Comparison of ENCODE assay signal across 14 cellular contexts in genomic region chr4:18568600-18568999, GRCh38.
DNase-seq lines count a peak whose midpoint lies in the region; ATAC-seq, FAIRE-seq and TF ChIP-seq lines count a peak whose summit lies in the region.
"Had no signal": no experiment of that assay in that cellular context is flagged by ENCODE, and none has a peak within 500 bp of the region (broad histone marks: within the 10 kb centered on the region; RNA-seq: fewer than 3 reads in every experiment).

No MANE protein-coding gene starts in this region.

- H2AFZ ChIP-seq in HCT116 (ENCODE audit: low read depth, low read length, poor library complexity, severe bottlenecking) = no peak overlapping the region

- H4K20me1 ChIP-seq in HCT116 (ENCODE audit: insufficient read depth) = no peaks in the 10 kb centered on the region

- H3K4me2 ChIP-seq in HCT116 (ENCODE audit: low read length) = no peak overlapping the region

- H3K4me1 ChIP-seq in HCT116 (ENCODE audit: control insufficient read depth in 1 of 2, insufficient read depth in 2 of 2, low read length in 2 of 2) = no peaks in the 10 kb centered on the region
- no peaks in the 10 kb centered on the region for H3K4me1 ChIP-seq in kidney (ENCODE audit: control insufficient read depth in 1 of 2, insufficient read depth in 1 of 2, low read depth in 1 of 2, low read length in 2 of 2)
- H3K4me1 ChIP-seq in ascending aorta = no peaks in the 10 kb centered on the region
- H3K4me1 ChIP-seq: foreskin keratinocyte, left ventricle myocardium inferior had no signal

- no peaks in the 10 kb centered on the region for H3K36me3 ChIP-seq in HCT116 (ENCODE audit: control insufficient read depth in 1 of 2, insufficient read depth in 2 of 2, low read length in 2 of 2)
- H3K36me3 ChIP-seq in WERI-Rb-1 = no peaks in the 10 kb centered on the region
- H3K36me3 ChIP-seq in kidney (ENCODE audit: control insufficient read depth in 1 of 2, insufficient read depth in 2 of 2, low read length in 2 of 2) = no peaks in the 10 kb centered on the region
- no peaks in the 10 kb centered on the region for H3K36me3 ChIP-seq in ascending aorta
- H3K36me3 ChIP-seq: left ventricle myocardium inferior had no signal

- no TSS peak for BruUV-seq in HCT116 (replicated peaks; lab: Mats Ljungman, UMichigan)

- H3K4me3 ChIP-seq in HCT116 (replicated peaks in 1 of 2; ENCODE audit: low read depth in 1 of 2, low read length in 2 of 2) (no peak overlapping the region), WERI-Rb-1 (ENCODE audit: low read depth, low read length) (no peak overlapping the region), kidney (ENCODE audit: low read length in 2 of 2) (no peak overlapping the region), ascending aorta (no peak overlapping the region)
- H3K4me3 ChIP-seq: left ventricle myocardium inferior had no signal

- no peaks in the 10 kb centered on the region for H3K9me2 ChIP-seq in HCT116 (ENCODE audit: insufficient read depth)

- TF ChIP-seq POLR2A in HCT116 (IDR thresholded peaks at IDR 0.05; ENCODE audit: borderline replicate concordance, extremely low read depth, insufficient read depth, insufficient read length) = no peak

- H3K27ac ChIP-seq in HCT116 (ENCODE audit: low read depth, low read length) (no peak overlapping the region), WERI-Rb-1 (no peak overlapping the region), kidney (ENCODE audit: low read depth in 2 of 2, low read length in 2 of 2) (no peak overlapping the region), ascending aorta (no peak overlapping the region)
- H3K27ac ChIP-seq: foreskin keratinocyte, left ventricle myocardium inferior had no signal

- TF ChIP-seq CTCF in HCT116 (IDR thresholded peaks at IDR 0.05 in 2 of 3, conservative IDR thresholded peaks at IDR 0.05 in 1 of 3; ENCODE audit: borderline replicate concordance in 1 of 3, insufficient read depth in 1 of 3, low read depth in 2 of 3, low read length in 2 of 3) = 0 out of 6 replicates have a peak, but pooled peaks of 1 of the 3 experiments have one; percentile 4
- peak; percentile 36; the same call in 1 of the 2 replicates for TF ChIP-seq CTCF in WERI-Rb-1 (IDR thresholded peaks at IDR 0.05; ENCODE audit: low read depth, low read length)
- peak; percentile 34 for TF ChIP-seq CTCF in kidney (IDR thresholded peaks at IDR 0.05; ENCODE audit: borderline replicate concordance, extremely low read depth, insufficient read depth)
- TF ChIP-seq CTCF in ascending aorta (IDR thresholded peaks at IDR 0.05) = no peak

- no peaks in the 10 kb centered on the region for H3K9me3 ChIP-seq in HCT116 (ENCODE audit: control insufficient read depth in 1 of 2, insufficient read depth in 1 of 2, low read depth in 1 of 2, low read length in 2 of 2)
- H3K9me3 ChIP-seq in WERI-Rb-1 (ENCODE audit: severe bottlenecking) = no peaks in the 10 kb centered on the region
- H3K9me3 ChIP-seq in kidney (ENCODE audit: control insufficient read depth in 1 of 2, low read length in 2 of 2) = peaks cover 0 to 2% of the 10 kb centered on the region in 2 donors
- H3K9me3 ChIP-seq in ascending aorta = no peaks in the 10 kb centered on the region

- H3K27me3 ChIP-seq in HCT116 (ENCODE audit: insufficient read depth, low read length) (0 out of 2 replicates have a peak, but pooled peaks cover 6% of the 10 kb centered on the region), WERI-Rb-1 (ENCODE audit: insufficient read depth, low read depth, severe bottlenecking) (no peaks in the 10 kb centered on the region), ascending aorta (no peaks in the 10 kb centered on the region)
- H3K27me3 ChIP-seq: foreskin keratinocyte had no signal

- RAD21 ChIA-PET in HCT116 (lab: Charles Lee; ENCODE audit: low non-redundant PET in 1 of 2, low total read pairs in 2 of 2, uncharacterized antibody in 2 of 2, unreplicated experiment in 2 of 2) = no interaction called here

- POLR2A ChIA-PET in HCT116 (lab: Charles Lee) = no interaction called here

- H3K79me2 ChIP-seq in HCT116 (ENCODE audit: insufficient read depth, low read length) = no peaks in the 10 kb centered on the region

- FAIRE-seq in kidney (lab: Jason Lieb, UNC) = no peak

- ATAC-seq in HCT116 (no peak), GM21723 (IDR thresholded peaks at IDR 0.05; ENCODE audit: unreplicated experiment) (no peak), HG03139 (IDR thresholded peaks at IDR 0.05; ENCODE audit: unreplicated experiment) (no peak), GM19328 (IDR thresholded peaks at IDR 0.05; ENCODE audit: unreplicated experiment) (no peak)
- ATAC-seq: foreskin keratinocyte had no signal

- CTCF ChIA-PET in HCT116 (lab: Charles Lee) = no interaction called here

- DNase-seq in Ammon's horn (ENCODE audit: low spot score) = peak; percentile 34
- no peak for DNase-seq in HCT116 (ENCODE audit: low read depth, low spot score)
- no peak for DNase-seq in WERI-Rb-1
- no peak for DNase-seq in kidney
- DNase-seq in ascending aorta (ENCODE audit: low spot score in 2 of 2) = no peak
- DNase-seq: activated CD4-positive, alpha-beta T cell treated with anti-CD3 and anti-CD28 coated beads, Interleukin-2, amount 50 U/mL, for 4 hours; activated gamma-delta T cell; C1 segment of cervical spinal cord; left ventricle myocardium inferior; stimulated activated CD4-positive, alpha-beta T cell treated with anti-CD3 and anti-CD28 coated beads, Interleukin-2, amount 100 ng/mL, for 48 hours had no signal

- TF ChIP-seq RAD21 in HCT116 (IDR thresholded peaks at IDR 0.05; ENCODE audit: low read depth) = peak; percentile 43

- intact Hi-C loops in HCT116 (cut with micrococcal nuclease) (no loop called here), kidney (cut with DNase I) (no loop called here), ascending aorta (cut with DNase I) (no loop called here)

- no peak overlapping the region for H3K9ac ChIP-seq in HCT116 (ENCODE audit: low read length)
- H3K9ac ChIP-seq in kidney (ENCODE audit: low read length in 2 of 2) = no peak overlapping the region

TF ChIP-seq in HCT116, 20 proteins besides CTCF, POLR2A, EP300 and RAD21 (continues in another document):
- no peak for TF ChIP-seq EGR1 (IDR thresholded peaks at IDR 0.05; ENCODE audit: low read depth)
- no peak for TF ChIP-seq SP1 (IDR thresholded peaks at IDR 0.05; ENCODE audit: low read depth)
- TF ChIP-seq CEBPB (IDR thresholded peaks at IDR 0.05; ENCODE audit: low read depth) = no peak
- no peak for TF ChIP-seq POLR2AphosphoS5 (IDR thresholded peaks at IDR 0.05; ENCODE audit: low read depth, low read length)
- no peak for TF ChIP-seq ZNF274 (IDR thresholded peaks at IDR 0.05; ENCODE audit: low read depth, low read length)
- no peak for TF ChIP-seq ZFX (IDR thresholded peaks at IDR 0.05)
- TF ChIP-seq, protein P1, sequence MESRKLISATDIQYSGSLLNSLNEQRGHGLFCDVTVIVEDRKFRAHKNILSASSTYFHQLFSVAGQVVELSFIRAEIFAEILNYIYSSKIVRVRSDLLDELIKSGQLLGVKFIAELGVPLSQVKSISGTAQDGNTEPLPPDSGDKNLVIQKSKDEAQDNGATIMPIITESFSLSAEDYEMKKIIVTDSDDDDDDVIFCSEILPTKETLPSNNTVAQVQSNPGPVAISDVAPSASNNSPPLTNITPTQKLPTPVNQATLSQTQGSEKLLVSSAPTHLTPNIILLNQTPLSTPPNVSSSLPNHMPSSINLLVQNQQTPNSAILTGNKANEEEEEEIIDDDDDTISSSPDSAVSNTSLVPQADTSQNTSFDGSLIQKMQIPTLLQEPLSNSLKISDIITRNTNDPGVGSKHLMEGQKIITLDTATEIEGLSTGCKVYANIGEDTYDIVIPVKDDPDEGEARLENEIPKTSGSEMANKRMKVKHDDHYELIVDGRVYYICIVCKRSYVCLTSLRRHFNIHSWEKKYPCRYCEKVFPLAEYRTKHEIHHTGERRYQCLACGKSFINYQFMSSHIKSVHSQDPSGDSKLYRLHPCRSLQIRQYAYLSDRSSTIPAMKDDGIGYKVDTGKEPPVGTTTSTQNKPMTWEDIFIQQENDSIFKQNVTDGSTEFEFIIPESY (IDR thresholded peaks at IDR 0.05; ENCODE audit: extremely low read depth, insufficient replicate concordance, low read length) = no peak
- TF ChIP-seq YY1 (IDR thresholded peaks at IDR 0.05; ENCODE audit: extremely low read depth, insufficient replicate concordance, low read depth, low read length) = no peak
- TF ChIP-seq, protein P2, sequence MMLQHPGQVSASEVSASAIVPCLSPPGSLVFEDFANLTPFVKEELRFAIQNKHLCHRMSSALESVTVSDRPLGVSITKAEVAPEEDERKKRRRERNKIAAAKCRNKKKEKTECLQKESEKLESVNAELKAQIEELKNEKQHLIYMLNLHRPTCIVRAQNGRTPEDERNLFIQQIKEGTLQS (IDR thresholded peaks at IDR 0.05) = no peak
- TF ChIP-seq TCF7L2 (IDR thresholded peaks at IDR 0.05; ENCODE audit: borderline replicate concordance, extremely low read depth, insufficient read depth, insufficient read length) = no peak
- TF ChIP-seq SIN3A (IDR thresholded peaks at IDR 0.05; ENCODE audit: low read depth) = no peak
- TF ChIP-seq EZH2phosphoT487 (IDR thresholded peaks at IDR 0.05; ENCODE audit: borderline replicate concordance) = no peak
- TF ChIP-seq JUND (IDR thresholded peaks at IDR 0.05) = no peak
- TF ChIP-seq ELF1 (IDR thresholded peaks at IDR 0.05; ENCODE audit: borderline replicate concordance, low read depth) = no peak
- no peak for TF ChIP-seq SRF (IDR thresholded peaks at IDR 0.05; ENCODE audit: low read depth)

Comparison
In these comparisons a context has a peak if more than half of its experiments do, and no peak if none do; other contexts are left out.
1. CTCF ChIP-seq: peak in WERI-Rb-1 (single experiment) and kidney (single experiment); none in ascending aorta (0 of 3).